ENCODE assay signal across 8 cellular contexts in genomic region chr18:59402432-59403090, GRCh38. TPM values are rescaled to one million over a fixed set of nuclear protein-coding genes. Genes with fewer than 3 reads are reported as not detected.
A peak's percentile ranks its signal among the peaks of the same experiment; 100 is the strongest.
DNase-seq lines count a peak whose midpoint lies in the region; ATAC-seq and TF ChIP-seq lines count a peak whose summit lies in the region.

No MANE protein-coding gene starts in this region.

- H3K27ac ChIP-seq in IMR-90 (ENCODE audit: insufficient read depth, low read length) (no peak overlapping the region), OCI-LY1 (ENCODE audit: low read depth, low read length, poor library complexity, severe bottlenecking) (no peak overlapping the region), epithelial cell of prostate (no peak overlapping the region)

- H3K56ac ChIP-seq in IMR-90 (ENCODE audit: extremely low read depth, insufficient read depth, low read length), result no peak overlapping the region

- peak overlapping the region; percentile 24 for H2AFZ ChIP-seq in IMR-90 (replicated peaks; ENCODE audit: low read length, poor library complexity)
- no peak overlapping the region for H2AFZ ChIP-seq in OCI-LY1 (ENCODE audit: low read length)

- H2BK15ac ChIP-seq in IMR-90 (ENCODE audit: low read depth, low read length), result no peak overlapping the region

- H3K79me2 ChIP-seq in OCI-LY1 (ENCODE audit: insufficient read depth, low read length), result no peaks in the 10 kb centered on the region

- no peaks in the 10 kb centered on the region for H3F3A ChIP-seq in OCI-LY1 (ENCODE audit: insufficient read depth, low read length)

- H3K14ac ChIP-seq in IMR-90 (replicated peaks; ENCODE audit: low read depth, low read length), result no peak overlapping the region

- no peak overlapping the region for H2BK120ac ChIP-seq in IMR-90 (ENCODE audit: low read depth, low read length)

- H3K9ac ChIP-seq in IMR-90 (ENCODE audit: low read depth, low read length) (no peak overlapping the region), OCI-LY1 (ENCODE audit: low read length) (no peak overlapping the region)

- H2AK9ac ChIP-seq in IMR-90 (replicated peaks; ENCODE audit: low read depth, low read length, poor library complexity), result peak overlapping the region; percentile 6

- TF ChIP-seq CTCF in IMR-90 (conservative IDR thresholded peaks at IDR 0.05; ENCODE audit: low read depth, low read length) (peak; percentile 91), OCI-LY1 (IDR thresholded peaks at IDR 0.05; ENCODE audit: low read length) (peak; percentile 98)

- BruUV-seq in IMR-90 (replicated peaks; lab: Mats Ljungman, UMichigan), result no TSS peak

- H3K27me3 Mint-ChIP-seq in naive thymus-derived CD8-positive, alpha-beta T cell, result peaks cover 0 to 4% (median 2%) of the 10 kb centered on the region in 5 donors

- no peak overlapping the region for H4K91ac ChIP-seq in IMR-90 (ENCODE audit: insufficient read depth, low read depth, low read length)

- H2AK5ac ChIP-seq in IMR-90 (ENCODE audit: low read depth, low read length), result no peak overlapping the region

- H3K27ac Mint-ChIP-seq in naive thymus-derived CD8-positive, alpha-beta T cell, result no peak overlapping the region

- no peak overlapping the region for H3K18ac ChIP-seq in IMR-90 (ENCODE audit: low read depth, low read length)

- H3K36me3 ChIP-seq in IMR-90 (ENCODE audit: control insufficient read depth, insufficient read depth, low read length) (no peaks in the 10 kb centered on the region), OCI-LY1 (ENCODE audit: insufficient read depth, low read length) (no peaks in the 10 kb centered on the region)

- H4K8ac ChIP-seq in IMR-90 (ENCODE audit: low read depth in 2 of 2, low read length in 2 of 2), result no peak overlapping the region

- no peaks in the 10 kb centered on the region for H3K9me1 ChIP-seq in IMR-90 (ENCODE audit: insufficient read depth, low read length)

- H3K4me2 ChIP-seq in IMR-90 (ENCODE audit: low read depth, low read length) (no peak overlapping the region), OCI-LY1 (ENCODE audit: low read length) (no peak overlapping the region)

- H3K4me1 ChIP-seq in IMR-90 (ENCODE audit: control insufficient read depth, insufficient read depth, low read length) (no peaks in the 10 kb centered on the region), OCI-LY1 (ENCODE audit: insufficient read depth, low read length, severe bottlenecking) (no peaks in the 10 kb centered on the region)

- TF ChIP-seq POLR2A in IMR-90 (IDR thresholded peaks at IDR 0.05; ENCODE audit: low read depth, low read length), result no peak

- intact Hi-C loops in IMR-90 (cut with micrococcal nuclease), result loop anchor here (2.0 to 5.0 kb wide), 4 partner anchors 94 to 634 kb away; no protein-coding TSS in a partner anchor

- H3K9me3 Mint-ChIP-seq in naive thymus-derived CD8-positive, alpha-beta T cell, result peaks cover 0 to 1% (median 0%) of the 10 kb centered on the region in 9 donors

- no peaks in the 10 kb centered on the region for H3K9me3 ChIP-seq in IMR-90 (ENCODE audit: control insufficient read depth, insufficient read depth, low read length)
- no peaks in the 10 kb centered on the region for H3K9me3 ChIP-seq in OCI-LY1 (ENCODE audit: low read length)

- H4K5ac ChIP-seq in IMR-90 (ENCODE audit: low read depth, low read length), result no peak overlapping the region

- TF ChIP-seq RAD21 in IMR-90 (IDR thresholded peaks at IDR 0.05; ENCODE audit: low read length), result peak; percentile 96

- H3K4me1 Mint-ChIP-seq in naive thymus-derived CD8-positive, alpha-beta T cell, result peaks cover 0 to 2% (median 0%) of the 10 kb centered on the region in 4 donors

- no peak overlapping the region for H2BK20ac ChIP-seq in IMR-90 (ENCODE audit: low read depth, low read length)

- dilution Hi-C loops in IMR-90 (cut with HindIII; ENCODE audit: low sequenced_read_pairs, unreplicated experiment), result no loop called here

- CTCF ChIA-PET in IMR-90 (lab: Yijun Ruan, JAX), result interaction anchor here (0.6 to 3.4 kb wide), 24 partner anchors 10 to 319 kb away, joined by 3 to 51 read pairs (median 4); partner anchors contain the start of genes CPLX4 and LMAN1

- no peak overlapping the region for H3K23ac ChIP-seq in IMR-90 (ENCODE audit: low read depth, low read length)

- H4K20me1 ChIP-seq in IMR-90 (ENCODE audit: insufficient read depth, low read length), result no peaks in the 10 kb centered on the region
- no peaks in the 10 kb centered on the region for H4K20me1 ChIP-seq in OCI-LY1 (ENCODE audit: insufficient read depth, low read length)

- no peak overlapping the region for H2BK5ac ChIP-seq in IMR-90 (ENCODE audit: low read depth, low read length, poor library complexity, severe bottlenecking)

- H3K4ac ChIP-seq in IMR-90 (ENCODE audit: low read depth, low read length), result no peak overlapping the region

- POLR2A ChIA-PET in IMR-90 (lab: Charles Lee; ENCODE audit: unreplicated experiment), result interaction anchor here (0.5 kb wide), 1 partner anchor 264 kb away, joined by 10 read pairs; no protein-coding TSS in a partner anchor
- POLR2A ChIA-PET in naive thymus-derived CD8-positive, alpha-beta T cell (lab: Charles Lee), result interaction anchor here (1.3 kb wide), 1 partner anchor 95 kb away, joined by 3 read pairs; no protein-coding TSS in a partner anchor

- no peaks in the 10 kb centered on the region for H3K79me1 ChIP-seq in IMR-90 (ENCODE audit: low read depth in 1 of 2, low read length in 2 of 2)

- no peaks in the 10 kb centered on the region for H3K36me3 Mint-ChIP-seq in naive thymus-derived CD8-positive, alpha-beta T cell

- no peak overlapping the region for H3K4me3 ChIP-seq in IMR-90 (ENCODE audit: insufficient read depth, low read depth, low read length)
- no peak overlapping the region for H3K4me3 ChIP-seq in OCI-LY1 (ENCODE audit: low read depth, low read length, poor library complexity, severe bottlenecking)

- no peaks in the 10 kb centered on the region for H3K9me2 ChIP-seq in OCI-LY1 (ENCODE audit: low read depth, low read length)

- in situ Hi-C loops in IMR-90 (cut with MboI; ENCODE audit: low sequenced_read_pairs), result no loop called here

- H3K27me3 ChIP-seq in IMR-90 (ENCODE audit: control insufficient read depth, insufficient read depth, low read length) (no peaks in the 10 kb centered on the region), OCI-LY1 (ENCODE audit: insufficient read depth, low read length) (no peaks in the 10 kb centered on the region)

- 46% methylated on average over 5 of the region's 13 CpGs; no CpG with 5 or more reads in 1 of the 2 experiments for WGBS in IMR-90 (ENCODE audit: extremely low coverage in 2 of 2, insufficient read length in 1 of 2), 2 experiments

- ATAC-seq in GM21619 (IDR thresholded peaks at IDR 0.05; ENCODE audit: unreplicated experiment) (peak; percentile 98), IMR-90 (ENCODE audit: low read depth) (peak; percentile 100)
- ATAC-seq in naive thymus-derived CD8-positive, alpha-beta T cell, result peak; percentile 86 to 90

- DNase-seq in DMS79 treated with DMSO at 0.1 percent for 48 hours (lab: John Stamatoyannopoulos, UW) (peak; percentile 94), IMR-90 (peak; percentile 68), epithelial cell of prostate (ENCODE audit: low read depth, low spot score) (peak; percentile 24)
- peak; percentile 40 for DNase-seq in activated CD8-positive, alpha-beta memory T cell treated with anti-CD3 and anti-CD28 coated beads, Interleukin-2, amount 50 U/mL, for 24 hours (ENCODE audit: extremely low read depth)
- peak; percentile 41 to 73 (median 58) for DNase-seq in naive thymus-derived CD8-positive, alpha-beta T cell
- peak; percentile 54 for DNase-seq in stimulated activated naive CD4-positive, alpha-beta T cell treated with Interleukin-2 at 50 U/mL for 16 hours (lab: John Stamatoyannopoulos, UW)

- no peak overlapping the region for H3K4me3 Mint-ChIP-seq in naive thymus-derived CD8-positive, alpha-beta T cell

TF ChIP-seq in IMR-90, 13 proteins besides CTCF, POLR2A, EP300 and RAD21:
- TF ChIP-seq SMC3 (IDR thresholded peaks at IDR 0.05; ENCODE audit: low read depth, low read length) (peak; percentile 89), BHLHE40 (IDR thresholded peaks at IDR 0.05; ENCODE audit: low read depth, low read length) (no peak)

RNA-seq across cellular contexts. Expression of gene LMAN1, which starts 43.5 kb away (rescaled TPM):
- total RNA-seq in IMR-90 (2012; rRNA removed), result 213 and 262 TPM in 2 replicates
- polyA plus RNA-seq in IMR-90 (2012; rRNA removed), result 74.1 and 83.1 TPM in 2 replicates
- polyA plus RNA-seq in IMR-90 (2012; cell fraction: cytosol; rRNA removed), result 42.8 and 47.9 TPM in 2 replicates
- 22.6 and 89.0 TPM in 2 replicates for polyA plus RNA-seq in IMR-90 (2012; cell fraction: nucleus; rRNA removed; ENCODE audit: low replicate concordance)
- total RNA-seq in naive thymus-derived CD8-positive, alpha-beta T cell, result 10 to 100 TPM; 40.7 to 52.5 TPM
- 10 to 100 TPM; 27.5 to 38.4 (median 38.0) TPM for polyA plus RNA-seq in naive thymus-derived CD8-positive, alpha-beta T cell

Comparison
In these comparisons a context has a peak if more than half of its experiments do, and no peak if none do; other contexts are left out.
1. DNase-seq: peak in every context shown above with its lines; median percentile 94 in DMS79 treated with DMSO at 0.1 percent for 48 hours; 68 in IMR-90; 58 in naive thymus-derived CD8-positive, alpha-beta T cell; 54 in stimulated activated naive CD4-positive, alpha-beta T cell treated with Interleukin-2 at 50 U/mL for 16 hours; 40 in activated CD8-positive, alpha-beta memory T cell treated with anti-CD3 and anti-CD28 coated beads, Interleukin-2, amount 50 U/mL, for 24 hours; 24 in epithelial cell of prostate.